Comparison of ENCODE assay signal across 31 cellular contexts in the genomic region with DNA sequence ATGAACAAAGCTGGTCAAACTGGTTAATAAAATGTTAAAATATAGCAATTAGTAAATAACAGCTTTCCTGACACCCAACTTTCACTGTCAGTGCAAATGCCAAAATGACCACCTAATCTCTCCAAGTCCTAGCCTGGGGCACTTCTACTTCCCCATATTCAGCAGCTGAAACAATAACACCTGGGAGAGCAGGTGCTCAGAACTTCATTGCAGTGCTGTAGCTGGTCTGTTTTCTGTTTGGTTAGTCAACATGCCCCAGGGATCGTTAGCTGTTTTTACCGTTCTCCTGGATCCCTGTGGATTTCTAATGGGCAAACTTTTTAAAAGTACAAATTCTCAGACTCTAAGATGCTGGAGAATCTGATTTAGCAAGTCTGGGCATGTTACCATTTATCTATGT.
DNase-seq lines count a peak whose midpoint lies in the region; ATAC-seq and TF ChIP-seq lines count a peak whose summit lies in the region.
"Had no signal": no experiment of that assay in that cellular context is flagged by ENCODE, and none has a peak within 500 bp of the region (broad histone marks: within the 10 kb centered on the region; RNA-seq: fewer than 3 reads in every experiment).

No MANE protein-coding gene starts in this region.

- no peaks in the 10 kb centered on the region for H3K79me2 ChIP-seq in H9 (ENCODE audit: insufficient read depth, low read length)
- no peaks in the 10 kb centered on the region for H3K79me2 ChIP-seq in OCI-LY7 (ENCODE audit: insufficient read depth, low read depth, low read length)

- H4K5ac ChIP-seq in H9 (ENCODE audit: insufficient read length, low read depth, low read length): no peak overlapping the region

- H3K9ac ChIP-seq in H9 (ENCODE audit: extremely low read depth, insufficient read length, low read length): no peak overlapping the region
- H3K9ac ChIP-seq: BLaER1, neural progenitor cell had no signal

- H3K4me1 ChIP-seq in H9 (ENCODE audit: insufficient read depth, low read length) (peaks cover 9% of the 10 kb centered on the region; the same call in 1 of the 2 replicates), OCI-LY7 (ENCODE audit: insufficient read depth, low read length, poor library complexity, severe bottlenecking) (peaks cover 16% of the 10 kb centered on the region)
- no peaks in the 10 kb centered on the region for H3K4me1 ChIP-seq in effector memory CD4-positive, alpha-beta T cell (ENCODE audit: control insufficient read depth, insufficient read depth, low read length, poor library complexity, severe bottlenecking)
- H3K4me1 ChIP-seq: BLaER1, colonic mucosa, heart left ventricle, right lobe of liver, upper lobe of right lung had no signal

- H4K8ac ChIP-seq in H9 (replicated peaks; ENCODE audit: insufficient read length, low read depth, low read length): no peak overlapping the region

- H3K9me2 ChIP-seq in OCI-LY7 (ENCODE audit: insufficient read depth, low read length): no peaks in the 10 kb centered on the region

- H3K36me3 Mint-ChIP-seq in H9 (ENCODE audit: insufficient read depth in 1 of 3, low read depth in 3 of 3): peaks cover 11 to 18% (median 15%) of the 10 kb centered on the region in 3 experiments
- no peaks in the 10 kb centered on the region for H3K36me3 Mint-ChIP-seq in activated naive CD4-positive, alpha-beta T cell treated with anti-CD3 and anti-CD28 coated beads, Interleukin-2, amount 10 ng/mL, durations not matched to agents 7 days and 5 days
- H3K36me3 Mint-ChIP-seq: neural progenitor cell had no signal

- H2BK15ac ChIP-seq in H9 (ENCODE audit: low read depth, low read length): no peak overlapping the region

- DNase-seq in H9 (peak; percentile 36), NCI-H146 (lab: John Stamatoyannopoulos, UW) (peak; percentile 89), OCI-LY7 (ENCODE audit: low spot score) (peak; percentile 64), left kidney (ENCODE audit: low read depth, low spot score) (peak; percentile 18)
- DNase-seq in activated CD4-positive, alpha-beta T cell treated with anti-CD3 and anti-CD28 coated beads, Interleukin-2, amount 50 U/mL, for 48 hours: no peak
- no peak for DNase-seq in effector memory CD4-positive, alpha-beta T cell
- DNase-seq in activated naive CD4-positive, alpha-beta T cell treated with anti-CD3 and anti-CD28 coated beads, Interleukin-2, amount 10 ng/mL, durations not matched to agents 7 days and 5 days: no peak
- DNase-seq: anterior cingulate cortex; colonic mucosa; DMS79; effector CD8-positive, alpha-beta T cell; foreskin fibroblast; H7; heart left ventricle; Kasumi-1; NCI-H1930; NCI-H226; PC-3; posterior cingulate gyrus; right lobe of liver; SHP77; stimulated activated CD4-positive, alpha-beta T cell treated with anti-CD3 and anti-CD28 coated beads, Interleukin-2, amount 100 ng/mL, for 48 hours; T-helper 9 cell; upper lobe of right lung had no signal

- H2BK5ac ChIP-seq in H9 (ENCODE audit: insufficient read length, low read length): no peak overlapping the region

- ATAC-seq in HG03457 (IDR thresholded peaks at IDR 0.05; ENCODE audit: unreplicated experiment): no peak
- ATAC-seq: activated naive CD4-positive, alpha-beta T cell treated with anti-CD3 and anti-CD28 coated beads, Interleukin-2, amount 50 U/mL, for 72 hours; activated T-helper 17 cell treated with anti-CD3 and anti-CD28 coated beads, Interleukin-2, amount 50 U/mL, for 72 hours; esophagus mucosa; heart left ventricle; PC-3; right lobe of liver; upper lobe of right lung had no signal

- no CpG with 5 or more reads among the region's 2 CpGs for WGBS in H9 (ENCODE audit: extremely low coverage, insufficient read length, low lambda C conversion rate)

- H3K27ac ChIP-seq in H9 (ENCODE audit: insufficient read length, low read depth, low read length) (no peak overlapping the region), OCI-LY7 (ENCODE audit: low read depth, low read length, poor library complexity, severe bottlenecking) (peak overlapping the region; percentile 6)
- H3K27ac ChIP-seq in effector memory CD4-positive, alpha-beta T cell (ENCODE audit: insufficient read depth, low read length, poor library complexity, severe bottlenecking): no peak overlapping the region
- H3K27ac ChIP-seq: BLaER1, cardiac muscle cell, colonic mucosa, heart left ventricle, neural progenitor cell, right lobe of liver, upper lobe of right lung had no signal

- H3K4ac ChIP-seq in H9 (ENCODE audit: low read depth, low read length): no peak overlapping the region

- TF ChIP-seq CTCF in H9 (conservative IDR thresholded peaks at IDR 0.05): no peak
- TF ChIP-seq CTCF in OCI-LY7 (conservative IDR thresholded peaks at IDR 0.05; ENCODE audit: low read length): no peak

- no peak overlapping the region for H3K27ac Mint-ChIP-seq in H9
- H3K27ac Mint-ChIP-seq in activated naive CD4-positive, alpha-beta T cell treated with anti-CD3 and anti-CD28 coated beads, Interleukin-2, amount 10 ng/mL, durations not matched to agents 7 days and 5 days: no peak overlapping the region
- H3K27ac Mint-ChIP-seq: activated naive CD4-positive, alpha-beta T cell treated with anti-CD3 and anti-CD28 coated beads, Interleukin-2, amount 50 U/mL, for 72 hours; activated T-helper 17 cell treated with anti-CD3 and anti-CD28 coated beads, Interleukin-2, amount 50 U/mL, for 72 hours; neural progenitor cell had no signal

- H3K4me1 Mint-ChIP-seq in H9: peaks cover 33 to 54% of the 10 kb centered on the region in 2 experiments
- no peaks in the 10 kb centered on the region for H3K4me1 Mint-ChIP-seq in activated naive CD4-positive, alpha-beta T cell treated with anti-CD3 and anti-CD28 coated beads, Interleukin-2, amount 10 ng/mL, durations not matched to agents 7 days and 5 days
- H3K4me1 Mint-ChIP-seq: activated T-helper 17 cell treated with anti-CD3 and anti-CD28 coated beads, Interleukin-2, amount 50 U/mL, for 72 hours had no signal

- H2BK120ac ChIP-seq in H9 (ENCODE audit: low read depth, low read length, poor library complexity, severe bottlenecking): no peak overlapping the region

- peak overlapping the region; percentile 70 for H2BK12ac ChIP-seq in H9 (ENCODE audit: insufficient read length, low read depth, low read length)

- H4K20me1 ChIP-seq in H9 (ENCODE audit: control insufficient read depth, insufficient read depth, insufficient read length) (no peaks in the 10 kb centered on the region), OCI-LY7 (ENCODE audit: insufficient read depth, low read length) (no peaks in the 10 kb centered on the region)
- H4K20me1 ChIP-seq: BLaER1 had no signal

- peaks cover 12 to 16% of the 10 kb centered on the region in 2 experiments for H3K9me3 Mint-ChIP-seq in H9
- peaks cover 31% of the 10 kb centered on the region for H3K9me3 Mint-ChIP-seq in activated naive CD4-positive, alpha-beta T cell treated with anti-CD3 and anti-CD28 coated beads, Interleukin-2, amount 10 ng/mL, durations not matched to agents 7 days and 5 days

- intact Hi-C loops in OCI-LY7 (cut with micrococcal nuclease; ENCODE audit: unreplicated experiment): no loop called here

- no peaks in the 10 kb centered on the region for H3K23me2 ChIP-seq in H9 (ENCODE audit: insufficient read length, low read depth, low read length, poor library complexity, severe bottlenecking)

- peaks cover 2% of the 10 kb centered on the region for H3K27me3 Mint-ChIP-seq in H9 (ENCODE audit: low read depth)
- no peaks in the 10 kb centered on the region for H3K27me3 Mint-ChIP-seq in activated naive CD4-positive, alpha-beta T cell treated with anti-CD3 and anti-CD28 coated beads, Interleukin-2, amount 10 ng/mL, durations not matched to agents 7 days and 5 days
- H3K27me3 Mint-ChIP-seq: activated T-helper 17 cell treated with anti-CD3 and anti-CD28 coated beads, Interleukin-2, amount 50 U/mL, for 72 hours had no signal

- no peak overlapping the region for H3K4me3 ChIP-seq in OCI-LY7 (ENCODE audit: low read depth, low read length, poor library complexity, severe bottlenecking)
- no peak overlapping the region for H3K4me3 ChIP-seq in effector memory CD4-positive, alpha-beta T cell (ENCODE audit: insufficient read depth, low read depth, low read length, poor library complexity, severe bottlenecking)
- H3K4me3 ChIP-seq: BLaER1, cardiac muscle cell, colonic mucosa, heart left ventricle, neural progenitor cell, right lobe of liver, upper lobe of right lung had no signal

- no peak overlapping the region for H4K91ac ChIP-seq in H9 (ENCODE audit: insufficient read length, low read depth, low read length)

- no peak overlapping the region for H3K18ac ChIP-seq in H9 (ENCODE audit: insufficient read length, low read depth, low read length)

- H2BK20ac ChIP-seq in H9 (ENCODE audit: low read depth, low read length, poor library complexity, severe bottlenecking): no peak overlapping the region

- H2AFZ ChIP-seq in H9 (ENCODE audit: low read length) (no peak overlapping the region), OCI-LY7 (ENCODE audit: low read length) (peak overlapping the region; percentile 33; the same call in 1 of the 2 replicates)
- H2AFZ ChIP-seq: neural progenitor cell had no signal

- no peak overlapping the region for H3K4me3 Mint-ChIP-seq in H9
- H3K4me3 Mint-ChIP-seq in activated naive CD4-positive, alpha-beta T cell treated with anti-CD3 and anti-CD28 coated beads, Interleukin-2, amount 10 ng/mL, durations not matched to agents 7 days and 5 days: no peak overlapping the region
- H3K4me3 Mint-ChIP-seq: activated T-helper 17 cell treated with anti-CD3 and anti-CD28 coated beads, Interleukin-2, amount 50 U/mL, for 72 hours; neural progenitor cell had no signal

- H3K56ac ChIP-seq in H9 (ENCODE audit: insufficient read length, low read depth, low read length): no peak overlapping the region

- H2AK5ac ChIP-seq in H9 (ENCODE audit: insufficient read length, low read length): no peak overlapping the region

- H3K9me3 ChIP-seq in H9 (ENCODE audit: control insufficient read depth, low read depth, low read length): no peaks in the 10 kb centered on the region
- peaks cover 31% of the 10 kb centered on the region for H3K9me3 ChIP-seq in OCI-LY7 (ENCODE audit: low read length)
- no peaks in the 10 kb centered on the region for H3K9me3 ChIP-seq in effector memory CD4-positive, alpha-beta T cell (ENCODE audit: control insufficient read depth, low read length)
- H3K9me3 ChIP-seq: colonic mucosa, right lobe of liver, upper lobe of right lung had no signal

- no peaks in the 10 kb centered on the region; the same call in 1 of the 2 replicates for H3K36me3 ChIP-seq in OCI-LY7 (ENCODE audit: insufficient read depth, low read length)
- no peaks in the 10 kb centered on the region for H3K36me3 ChIP-seq in effector memory CD4-positive, alpha-beta T cell (ENCODE audit: control insufficient read depth, insufficient read depth, low read length)
- H3K36me3 ChIP-seq: BLaER1, cardiac muscle cell, colonic mucosa, heart left ventricle, neural progenitor cell, right lobe of liver, upper lobe of right lung had no signal

- POLR2A ChIA-PET in OCI-LY7 (lab: Charles Lee): interaction anchor here (0.6 to 1.7 kb wide), 7 partner anchors 8 to 69 kb away, joined by 3 to 5 read pairs (median 4); no protein-coding TSS in a partner anchor

- H3K23ac ChIP-seq in H9 (ENCODE audit: insufficient read length, low read depth, low read length): no peak overlapping the region

- no peaks in the 10 kb centered on the region for H3K79me1 ChIP-seq in H9 (ENCODE audit: insufficient read depth, low read depth, low read length, poor library complexity, severe bottlenecking)

- CTCF ChIA-PET in OCI-LY7 (lab: Charles Lee; ENCODE audit: unreplicated experiment): interaction anchor here (0.5 kb wide), 1 partner anchor 81 kb away, joined by 3 read pairs; no protein-coding TSS in a partner anchor
- CTCF ChIA-PET in activated naive CD4-positive, alpha-beta T cell treated with anti-CD3 and anti-CD28 coated beads, Interleukin-2, amount 10 ng/mL, durations not matched to agents 7 days and 5 days (lab: Charles Lee): no interaction called here

- H3K4me2 ChIP-seq in H9 (ENCODE audit: insufficient read depth, insufficient read length, low read length) (no peak overlapping the region), OCI-LY7 (ENCODE audit: low read length) (peak overlapping the region; percentile 35)
- H3K4me2 ChIP-seq: BLaER1, neural progenitor cell had no signal

- no peaks in the 10 kb centered on the region for H3K27me3 ChIP-seq in H9 (ENCODE audit: insufficient read depth, low read length)
- no peaks in the 10 kb centered on the region for H3K27me3 ChIP-seq in effector memory CD4-positive, alpha-beta T cell (replicated peaks; ENCODE audit: control insufficient read depth, insufficient read depth, low read length, poor library complexity, severe bottlenecking)
- H3K27me3 ChIP-seq: BLaER1, cardiac muscle cell, colonic mucosa, heart left ventricle, right lobe of liver, upper lobe of right lung had no signal

- H3T11ph ChIP-seq in H9 (ENCODE audit: low read length): no peak overlapping the region

- BruUV-seq in OCI-LY7 (replicated peaks; lab: Mats Ljungman, UMichigan): no TSS peak

- no peak overlapping the region for H3K14ac ChIP-seq in H9 (ENCODE audit: insufficient read depth, low read length)

Comparison
In these comparisons a context has a peak if more than half of its experiments do, and no peak if none do; other contexts are left out.
1. DNase-seq: peak in H9 (single experiment), NCI-H146 (single experiment), OCI-LY7 (single experiment) and left kidney (single experiment); none in activated CD4-positive, alpha-beta T cell treated with anti-CD3 and anti-CD28 coated beads, Interleukin-2, amount 50 U/mL, for 48 hours (0 of 2), effector memory CD4-positive, alpha-beta T cell (0 of 3) and activated naive CD4-positive, alpha-beta T cell treated with anti-CD3 and anti-CD28 coated beads, Interleukin-2, amount 10 ng/mL, durations not matched to agents 7 days and 5 days (single experiment).